In the genomic region with DNA sequence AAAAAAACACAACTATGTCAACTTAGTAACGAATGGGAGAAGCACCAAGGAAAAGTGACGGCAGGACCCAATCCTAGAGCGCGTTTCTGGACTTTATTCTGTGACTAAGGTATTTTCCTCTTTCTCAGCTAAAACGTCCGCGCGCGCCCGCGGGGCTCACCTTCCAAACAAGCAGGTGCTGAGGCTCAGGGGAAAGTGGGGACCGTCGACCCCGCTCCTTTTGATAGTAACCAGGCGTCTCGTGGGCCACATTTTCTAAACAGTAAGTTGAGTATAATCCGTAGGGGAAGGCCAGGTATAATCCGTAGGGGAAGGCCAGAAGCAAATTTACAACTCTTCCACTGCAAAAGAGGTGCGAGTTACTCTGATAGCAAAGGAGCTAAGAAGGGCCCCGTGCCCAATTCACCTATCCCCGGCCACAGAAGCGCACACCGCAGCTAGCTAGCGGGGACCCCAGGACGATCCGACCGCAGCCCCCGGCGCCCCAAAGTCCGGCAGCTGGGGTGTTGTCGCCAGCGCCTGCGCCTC, we compare ENCODE assay signal across 8 cellular contexts. TPM values are rescaled to one million over a fixed set of nuclear protein-coding genes. Genes with fewer than 3 reads are reported as not detected.
A peak's percentile ranks its signal among the peaks of the same experiment; 100 is the strongest.
DNase-seq lines count a peak whose midpoint lies in the region; ATAC-seq and TF ChIP-seq lines count a peak whose summit lies in the region.

No MANE protein-coding gene starts in this region.

- peaks cover 7% of the 10 kb centered on the region for H3K23me2 ChIP-seq in H9 (ENCODE audit: insufficient read length, low read depth, low read length, poor library complexity, severe bottlenecking)

- peaks cover 27 to 34% (median 28%) of the 10 kb centered on the region in 3 experiments for H3K36me3 Mint-ChIP-seq in H9 (ENCODE audit: insufficient read depth in 1 of 3, low read depth in 3 of 3)
- peaks cover 46% of the 10 kb centered on the region for H3K36me3 Mint-ChIP-seq in activated T-cell treated with anti-CD3 and anti-CD28 coated beads, Interleukin-2, amount 50 U/mL, for 24 hours (ENCODE audit: low read depth)

- H3K79me2 ChIP-seq in H9 (ENCODE audit: insufficient read depth, low read length) (peaks cover 17% of the 10 kb centered on the region; the same call in 1 of the 2 replicates), smooth muscle cell (ENCODE audit: low read depth) (peaks cover 48% of the 10 kb centered on the region)

- H3K9ac ChIP-seq in H9 (ENCODE audit: extremely low read depth, insufficient read length, low read length) (peak overlapping the region; percentile 48), smooth muscle cell (ENCODE audit: low read depth) (peak overlapping the region; percentile 26)

- peak overlapping the region in 2 of 3 experiments; percentile 62 to 70; a peak in 2 of 7 replicates for H3K27ac Mint-ChIP-seq in H9
- peak overlapping the region; percentile 87 for H3K27ac Mint-ChIP-seq in activated T-cell treated with anti-CD3 and anti-CD28 coated beads, Interleukin-2, amount 50 U/mL, for 24 hours

- H3K27me3 Mint-ChIP-seq in H9 (ENCODE audit: low read depth) = no peaks in the 10 kb centered on the region; the same call in 1 of the 2 replicates
- H3K27me3 Mint-ChIP-seq in activated T-cell treated with anti-CD3 and anti-CD28 coated beads, Interleukin-2, amount 50 U/mL, for 24 hours = peaks cover 33% of the 10 kb centered on the region

- H3F3A ChIP-seq in smooth muscle cell (ENCODE audit: low read depth) = no peaks in the 10 kb centered on the region

- H2AFZ ChIP-seq in H9 (ENCODE audit: low read length) (no peak overlapping the region), smooth muscle cell (ENCODE audit: low read depth) (peak overlapping the region; percentile 61)

- no peak overlapping the region for H3T11ph ChIP-seq in H9 (ENCODE audit: low read length)

- no peaks in the 10 kb centered on the region for H4K20me1 ChIP-seq in H9 (ENCODE audit: control insufficient read depth, insufficient read depth, insufficient read length)
- no peaks in the 10 kb centered on the region for H4K20me1 ChIP-seq in smooth muscle cell (ENCODE audit: low read depth)

- no peak for ATAC-seq in right cardiac atrium
- no peak for ATAC-seq in HG02763 (IDR thresholded peaks at IDR 0.05; ENCODE audit: unreplicated experiment)

- H2AK5ac ChIP-seq in H9 (ENCODE audit: insufficient read length, low read length) = no peak overlapping the region

- H3K4me3 ChIP-seq in right cardiac atrium (ENCODE audit: low read length) (peak overlapping the region; percentile 36), smooth muscle cell (peak overlapping the region; percentile 59)

- H4K8ac ChIP-seq in H9 (replicated peaks; ENCODE audit: insufficient read length, low read depth, low read length) = no peak overlapping the region

- H2BK12ac ChIP-seq in H9 (ENCODE audit: insufficient read length, low read depth, low read length) = no peak overlapping the region

- H4K5ac ChIP-seq in H9 (ENCODE audit: insufficient read length, low read depth, low read length) = no peak overlapping the region

- no peak overlapping the region for H3K4ac ChIP-seq in H9 (ENCODE audit: low read depth, low read length)

- H3K27me3 ChIP-seq in H9 (ENCODE audit: insufficient read depth, low read length) = no peaks in the 10 kb centered on the region
- no peaks in the 10 kb centered on the region for H3K27me3 ChIP-seq in right cardiac atrium (ENCODE audit: control insufficient read depth, insufficient read depth)
- no peaks in the 10 kb centered on the region for H3K27me3 ChIP-seq in smooth muscle cell (ENCODE audit: low read depth)

- no CpG with 5 or more reads among the region's 33 CpGs for WGBS in H9 (ENCODE audit: extremely low coverage, insufficient read length, low lambda C conversion rate)
- WGBS in right cardiac atrium = 3% methylated on average over 33 of the region's 33 CpGs
- 2% methylated on average over 32 of the region's 33 CpGs for WGBS in smooth muscle cell (ENCODE audit: low lambda C conversion rate)

- H4K91ac ChIP-seq in H9 (ENCODE audit: insufficient read length, low read depth, low read length) = no peak overlapping the region

- no peak overlapping the region for H2BK5ac ChIP-seq in H9 (ENCODE audit: insufficient read length, low read length)

- H3K4me3 Mint-ChIP-seq in H9 = peak overlapping the region; percentile 86 to 95
- H3K4me3 Mint-ChIP-seq in activated T-cell treated with anti-CD3 and anti-CD28 coated beads, Interleukin-2, amount 50 U/mL, for 24 hours = peak overlapping the region; percentile 94

- TF ChIP-seq CTCF in 22Rv1 (IDR thresholded peaks at IDR 0.05) = no peak
- no peak for TF ChIP-seq CTCF in H9 (conservative IDR thresholded peaks at IDR 0.05)
- no peak for TF ChIP-seq CTCF in smooth muscle cell (IDR thresholded peaks at IDR 0.05; ENCODE audit: borderline replicate concordance, insufficient read depth, poor library complexity, severe bottlenecking)

- H3K4me2 ChIP-seq in H9 (ENCODE audit: insufficient read depth, insufficient read length, low read length) = peak overlapping the region; percentile 45
- H3K4me2 ChIP-seq in smooth muscle cell = peak overlapping the region; percentile 86

- peaks cover 0 to 2% of the 10 kb centered on the region in 2 experiments; a peak in 1 of 5 replicates for H3K9me3 Mint-ChIP-seq in H9
- no peaks in the 10 kb centered on the region for H3K9me3 Mint-ChIP-seq in activated T-cell treated with anti-CD3 and anti-CD28 coated beads, Interleukin-2, amount 50 U/mL, for 24 hours

- no peaks in the 10 kb centered on the region for H3K36me3 ChIP-seq in smooth muscle cell (ENCODE audit: low read depth)

- no peak overlapping the region for H3K18ac ChIP-seq in H9 (ENCODE audit: insufficient read length, low read depth, low read length)

- no peak overlapping the region for H2BK15ac ChIP-seq in H9 (ENCODE audit: low read depth, low read length)

- H3K14ac ChIP-seq in H9 (ENCODE audit: insufficient read depth, low read length) = peak overlapping the region; percentile 76; the same call in 1 of the 2 replicates

- peaks cover 3% of the 10 kb centered on the region for H3K79me1 ChIP-seq in H9 (ENCODE audit: insufficient read depth, low read depth, low read length, poor library complexity, severe bottlenecking)

- H3K27ac ChIP-seq in 22Rv1 (peak overlapping the region; percentile 79), H9 (ENCODE audit: insufficient read length, low read depth, low read length) (no peak overlapping the region), right cardiac atrium (ENCODE audit: low read length) (no peak overlapping the region), smooth muscle cell (ENCODE audit: low read depth) (no peak overlapping the region)

- no peak overlapping the region for H3K56ac ChIP-seq in H9 (ENCODE audit: insufficient read length, low read depth, low read length)

- no peak overlapping the region for H2BK120ac ChIP-seq in H9 (ENCODE audit: low read depth, low read length, poor library complexity, severe bottlenecking)

- no peak overlapping the region for H2BK20ac ChIP-seq in H9 (ENCODE audit: low read depth, low read length, poor library complexity, severe bottlenecking)

- peaks cover 3% of the 10 kb centered on the region; the same call in 1 of the 2 replicates for H3K4me1 ChIP-seq in H9 (ENCODE audit: insufficient read depth, low read length)
- no peaks in the 10 kb centered on the region for H3K4me1 ChIP-seq in right cardiac atrium (ENCODE audit: control insufficient read depth, insufficient read depth, low read length)
- peaks cover 12% of the 10 kb centered on the region for H3K4me1 ChIP-seq in smooth muscle cell (ENCODE audit: low read depth)

- H3K4me1 Mint-ChIP-seq in H9 = peaks cover 24 to 29% of the 10 kb centered on the region in 2 experiments
- H3K4me1 Mint-ChIP-seq in activated T-cell treated with anti-CD3 and anti-CD28 coated beads, Interleukin-2, amount 50 U/mL, for 24 hours (ENCODE audit: low read depth) = peaks cover 32% of the 10 kb centered on the region

- no peaks in the 10 kb centered on the region for H3K9me3 ChIP-seq in H9 (ENCODE audit: control insufficient read depth, low read depth, low read length)
- no peaks in the 10 kb centered on the region for H3K9me3 ChIP-seq in right cardiac atrium (ENCODE audit: control insufficient read depth, low read length)
- no peaks in the 10 kb centered on the region for H3K9me3 ChIP-seq in smooth muscle cell (replicated peaks; ENCODE audit: low read depth)

- H3K23ac ChIP-seq in H9 (ENCODE audit: insufficient read length, low read depth, low read length) = no peak overlapping the region

- intact Hi-C loops in right cardiac atrium (cut with DNase I) = no loop called here

- DNase-seq in H9 (no peak), right cardiac atrium (peak in 1 of 3 donors; percentile 48), smooth muscle cell (lab: John Stamatoyannopoulos, UW; ENCODE audit: unreplicated experiment) (no peak), ureter (ENCODE audit: low spot score) (no peak), NCI-H2196 treated with DMSO at 0.1 percent for 48 hours (lab: John Stamatoyannopoulos, UW; ENCODE audit: unreplicated experiment) (no peak)
- DNase-seq in activated T-cell treated with anti-CD3 and anti-CD28 coated beads, Interleukin-2, amount 50 U/mL, for 24 hours = peak; percentile 49

RNA-seq across cellular contexts. Expression of gene MKI67, which starts 0.7 kb away (rescaled TPM):
- total RNA-seq in H9 (2021) = 99.0 and 108 TPM in 2 replicates
- total RNA-seq in right cardiac atrium = 1 to 10 TPM in 2 of 4 donors, under 1 TPM in 2; 0.11 to 4.9 (median 1.8) TPM
- 0.05 TPM for polyA plus RNA-seq in right cardiac atrium
- total RNA-seq in smooth muscle cell = 10.8 and 13.0 TPM in 2 replicates
- 7.9 and 10.3 TPM in 2 replicates for polyA plus RNA-seq in smooth muscle cell
- total RNA-seq in ureter = 2.6 TPM
